18 cellular contexts compared by ENCODE assay signal in genomic region chr12:104598342-104599271, GRCh38.
A peak's percentile ranks its signal among the peaks of the same experiment; 100 is the strongest.
DNase-seq lines count a peak whose midpoint lies in the region; ATAC-seq and TF ChIP-seq lines count a peak whose summit lies in the region.
"Had no signal": no experiment of that assay in that cellular context is flagged by ENCODE, and none has a peak within 500 bp of the region (broad histone marks: within the 10 kb centered on the region; RNA-seq: fewer than 3 reads in every experiment).

No MANE protein-coding gene starts in this region.

- H3K79me1 ChIP-seq in neuronal stem cell (ENCODE audit: low read depth, low read length) = no peaks in the 10 kb centered on the region

- peak overlapping the region; percentile 25 for H3K23ac ChIP-seq in neuronal stem cell (ENCODE audit: low read depth, low read length, poor library complexity)

- no peak overlapping the region for H3K4me3 ChIP-seq in CD8-positive, alpha-beta memory T cell (ENCODE audit: low read length)
- H3K4me3 ChIP-seq in Jurkat, Clone E6-1 (ENCODE audit: low read length) = no peak overlapping the region
- H3K4me3 ChIP-seq in neuronal stem cell (ENCODE audit: low read length in 2 of 2) (no peak overlapping the region), ascending aorta (no peak overlapping the region), HAP-1 (no peak overlapping the region)
- H3K4me3 ChIP-seq: ovary, thoracic aorta had no signal

- H3K18ac ChIP-seq in neuronal stem cell (ENCODE audit: low read length) = no peak overlapping the region

- H3K27me3 ChIP-seq in CD8-positive, alpha-beta memory T cell (ENCODE audit: insufficient read depth, low read length, poor library complexity, severe bottlenecking) = no peaks in the 10 kb centered on the region
- H3K27me3 ChIP-seq in neuronal stem cell (ENCODE audit: control insufficient read depth in 3 of 3, insufficient read depth in 3 of 3, low read depth in 1 of 3, low read length in 3 of 3) (no peaks in the 10 kb centered on the region), ascending aorta (no peaks in the 10 kb centered on the region), HAP-1 (ENCODE audit: low read depth) (no peaks in the 10 kb centered on the region)
- no peaks in the 10 kb centered on the region for H3K27me3 ChIP-seq in CD4-positive, alpha-beta T cell (ENCODE audit: control insufficient read depth, insufficient read depth, low read length)
- H3K27me3 ChIP-seq: foreskin keratinocyte, ovary had no signal

- H3K14ac ChIP-seq in neuronal stem cell (ENCODE audit: low read length) = no peak overlapping the region

- POLR2A ChIA-PET in CD8-positive, alpha-beta memory T cell (lab: Charles Lee) = no interaction called here
- POLR2A ChIA-PET in CD4-positive, alpha-beta T cell (lab: Charles Lee) = no interaction called here

- no peak overlapping the region for H2BK15ac ChIP-seq in neuronal stem cell (ENCODE audit: low read length)

- DNase-seq in CD8-positive, alpha-beta memory T cell = no peak
- peak; percentile 75 for DNase-seq in Jurkat, Clone E6-1 (ENCODE audit: low read depth, low spot score)
- DNase-seq in activated T-helper 1 cell treated with anti-CD3 and anti-CD28 coated beads, Interleukin-12 subunit alpha, Interleukin-12 subunit beta, Interleukin-2, Interleukin-4 antibody, amounts not matched to agents 30 ng/mL and 10 ng/mL and 1 ng/mL, durations not matched to agents 14 hours and 24 hours and 36 hours (ENCODE audit: low spot score) = no peak
- no peak for DNase-seq in neuronal stem cell (ENCODE audit: low spot score)
- no peak for DNase-seq in CD4-positive, alpha-beta T cell
- no peak for DNase-seq in ascending aorta (ENCODE audit: low spot score in 2 of 2)
- no peak for DNase-seq in HAP-1 (ENCODE audit: low spot score in 2 of 2)
- DNase-seq: activated CD4-positive, alpha-beta T cell treated with anti-CD3 and anti-CD28 coated beads for 36 hours; activated CD8-positive, alpha-beta memory T cell treated with anti-CD3 and anti-CD28 coated beads, Interleukin-2, amount 50 U/mL, for 4 hours; activated naive CD4-positive, alpha-beta T cell; aorta; foreskin keratinocyte; NCI-H187 treated with DMSO at 0.1 percent for 48 hours; NCI-H524; ovary; SIG-M5 had no signal

- no peaks in the 10 kb centered on the region for H3K9me3 Mint-ChIP-seq in CD8-positive, alpha-beta memory T cell
- no peaks in the 10 kb centered on the region for H3K9me3 Mint-ChIP-seq in activated T-helper 1 cell treated with anti-CD3 and anti-CD28 coated beads, Interleukin-12 subunit alpha, Interleukin-12 subunit beta, Interleukin-2, Interleukin-4 antibody, amounts not matched to agents 30 ng/mL and 10 ng/mL and 1 ng/mL, durations not matched to agents 14 hours and 24 hours and 36 hours
- no peaks in the 10 kb centered on the region for H3K9me3 Mint-ChIP-seq in CD4-positive, alpha-beta T cell

- H3K36me3 ChIP-seq in CD8-positive, alpha-beta memory T cell (ENCODE audit: insufficient read depth, low read length) = no peaks in the 10 kb centered on the region
- H3K36me3 ChIP-seq in neuronal stem cell (replicated peaks in 1 of 2; ENCODE audit: control insufficient read depth in 2 of 2, insufficient read depth in 2 of 2, low read length in 2 of 2) = no peaks in the 10 kb centered on the region
- no peaks in the 10 kb centered on the region for H3K36me3 ChIP-seq in ascending aorta
- H3K36me3 ChIP-seq in HAP-1 (replicated peaks) = no peaks in the 10 kb centered on the region
- H3K36me3 ChIP-seq: ovary, thoracic aorta had no signal

- no peak overlapping the region for H4K8ac ChIP-seq in neuronal stem cell (ENCODE audit: low read depth, low read length)

- H3K4me1 ChIP-seq in CD8-positive, alpha-beta memory T cell (ENCODE audit: insufficient read depth, low read length) = peaks cover 16% of the 10 kb centered on the region
- peaks cover 6 to 28% of the 10 kb centered on the region in 2 donors for H3K4me1 ChIP-seq in neuronal stem cell (ENCODE audit: control insufficient read depth in 2 of 2, insufficient read depth in 1 of 2, low read depth in 1 of 2, low read length in 2 of 2)
- H3K4me1 ChIP-seq in ascending aorta = peaks cover 5 to 13% of the 10 kb centered on the region in 2 donors
- H3K4me1 ChIP-seq in HAP-1 = no peaks in the 10 kb centered on the region; the same call in 1 of the 2 replicates

- no peaks in the 10 kb centered on the region for H3K9me3 ChIP-seq in CD8-positive, alpha-beta memory T cell (ENCODE audit: low read length)
- H3K9me3 ChIP-seq in neuronal stem cell (replicated peaks in 1 of 2; ENCODE audit: control insufficient read depth in 2 of 2, insufficient read depth in 1 of 2, low read depth in 1 of 2, low read length in 2 of 2) = peaks cover 3 to 14% of the 10 kb centered on the region in 2 donors
- no peaks in the 10 kb centered on the region for H3K9me3 ChIP-seq in CD4-positive, alpha-beta T cell (ENCODE audit: control insufficient read depth, low read length)
- H3K9me3 ChIP-seq in ascending aorta = no peaks in the 10 kb centered on the region
- no peaks in the 10 kb centered on the region for H3K9me3 ChIP-seq in HAP-1
- H3K9me3 ChIP-seq: ovary, thoracic aorta had no signal

- ATAC-seq in CD4-positive, alpha-beta T cell (ENCODE audit: poor library complexity) = no peak
- ATAC-seq in HG03460 (IDR thresholded peaks at IDR 0.05; ENCODE audit: unreplicated experiment) = no peak
- ATAC-seq: activated CD4-positive, alpha-beta T cell treated with anti-CD3 and anti-CD28 coated beads for 36 hours; foreskin keratinocyte had no signal

- H3K4me2 ChIP-seq in neuronal stem cell (ENCODE audit: insufficient read depth, low read length, poor library complexity, severe bottlenecking) = no peak overlapping the region

- in situ Hi-C loops in HAP-1 (cut with MboI; ENCODE audit: low sequenced_read_pairs) = no loop called here

- intact Hi-C loops in activated T-helper 1 cell treated with anti-CD3 and anti-CD28 coated beads, Interleukin-12 subunit alpha, Interleukin-12 subunit beta, Interleukin-2, Interleukin-4 antibody, amounts not matched to agents 30 ng/mL and 10 ng/mL and 1 ng/mL, durations not matched to agents 14 hours and 24 hours and 36 hours (cut with micrococcal nuclease) = no loop called here
- intact Hi-C loops in CD4-positive, alpha-beta T cell (cut with DNase I, micrococcal nuclease) = no loop called here
- intact Hi-C loops in ascending aorta (cut with DNase I) = no loop called here

- no peak overlapping the region for H3K4me3 Mint-ChIP-seq in CD8-positive, alpha-beta memory T cell
- no peak overlapping the region for H3K4me3 Mint-ChIP-seq in activated T-helper 1 cell treated with anti-CD3 and anti-CD28 coated beads, Interleukin-12 subunit alpha, Interleukin-12 subunit beta, Interleukin-2, Interleukin-4 antibody, amounts not matched to agents 30 ng/mL and 10 ng/mL and 1 ng/mL, durations not matched to agents 14 hours and 24 hours and 36 hours
- H3K4me3 Mint-ChIP-seq in CD4-positive, alpha-beta T cell = no peak overlapping the region
- H3K4me3 Mint-ChIP-seq: activated CD4-positive, alpha-beta T cell treated with anti-CD3 and anti-CD28 coated beads for 36 hours had no signal

- H3K4ac ChIP-seq in neuronal stem cell (ENCODE audit: low read length) = no peak overlapping the region

- no peak overlapping the region for H2AFZ ChIP-seq in neuronal stem cell (ENCODE audit: low read length)

- WGBS in neuronal stem cell (ENCODE audit: extremely low coverage in 2 of 2, insufficient read length in 2 of 2, insufficient replicate concordance in 1 of 2), 2 donors = no CpG with 5 or more reads among the region's 15 CpGs

- H3K4me1 Mint-ChIP-seq in CD8-positive, alpha-beta memory T cell = peaks cover 61 to 98% (median 93%) of the 10 kb centered on the region in 3 donors
- peaks cover 77% of the 10 kb centered on the region for H3K4me1 Mint-ChIP-seq in activated T-helper 1 cell treated with anti-CD3 and anti-CD28 coated beads, Interleukin-12 subunit alpha, Interleukin-12 subunit beta, Interleukin-2, Interleukin-4 antibody, amounts not matched to agents 30 ng/mL and 10 ng/mL and 1 ng/mL, durations not matched to agents 14 hours and 24 hours and 36 hours (ENCODE audit: low read depth)
- H3K4me1 Mint-ChIP-seq in CD4-positive, alpha-beta T cell (ENCODE audit: low read depth) = peaks cover 65% of the 10 kb centered on the region

- H2BK12ac ChIP-seq in neuronal stem cell (ENCODE audit: low read length) = no peak overlapping the region

- H3K27ac ChIP-seq in CD8-positive, alpha-beta memory T cell (ENCODE audit: low read depth, low read length) = peak overlapping the region; percentile 40
- H3K27ac ChIP-seq in neuronal stem cell (replicated peaks; ENCODE audit: low read length) (no peak overlapping the region), ascending aorta (no peak overlapping the region)
- H3K27ac ChIP-seq in CD4-positive, alpha-beta T cell (ENCODE audit: low read depth, low read length) = no peak overlapping the region
- H3K27ac ChIP-seq: foreskin keratinocyte, ovary, thoracic aorta had no signal

- H3K27me3 Mint-ChIP-seq in CD8-positive, alpha-beta memory T cell = no peaks in the 10 kb centered on the region
- H3K27me3 Mint-ChIP-seq in activated T-helper 1 cell treated with anti-CD3 and anti-CD28 coated beads, Interleukin-12 subunit alpha, Interleukin-12 subunit beta, Interleukin-2, Interleukin-4 antibody, amounts not matched to agents 30 ng/mL and 10 ng/mL and 1 ng/mL, durations not matched to agents 14 hours and 24 hours and 36 hours (ENCODE audit: insufficient read depth) = no peaks in the 10 kb centered on the region
- H3K27me3 Mint-ChIP-seq in CD4-positive, alpha-beta T cell = no peaks in the 10 kb centered on the region
- H3K27me3 Mint-ChIP-seq: activated CD4-positive, alpha-beta T cell treated with anti-CD3 and anti-CD28 coated beads for 36 hours had no signal

- no peak for TF ChIP-seq CTCF in CD4-positive, alpha-beta T cell (IDR thresholded peaks at IDR 0.05)
- TF ChIP-seq CTCF in ascending aorta (IDR thresholded peaks at IDR 0.05) = no peak

- no peak overlapping the region for H2BK120ac ChIP-seq in neuronal stem cell (ENCODE audit: low read depth, low read length)

- H3K27ac Mint-ChIP-seq in CD8-positive, alpha-beta memory T cell = peak overlapping the region in 4 of 8 donors; percentile 2 to 68 (median 36)
- H3K27ac Mint-ChIP-seq in activated T-helper 1 cell treated with anti-CD3 and anti-CD28 coated beads, Interleukin-12 subunit alpha, Interleukin-12 subunit beta, Interleukin-2, Interleukin-4 antibody, amounts not matched to agents 30 ng/mL and 10 ng/mL and 1 ng/mL, durations not matched to agents 14 hours and 24 hours and 36 hours = peak overlapping the region; percentile 63
- H3K27ac Mint-ChIP-seq in CD4-positive, alpha-beta T cell = no peak overlapping the region
- H3K27ac Mint-ChIP-seq: activated CD4-positive, alpha-beta T cell treated with anti-CD3 and anti-CD28 coated beads for 36 hours had no signal

- peaks cover 0 to 24% (median 3%) of the 10 kb centered on the region in 3 donors for H3K36me3 Mint-ChIP-seq in CD8-positive, alpha-beta memory T cell
- H3K36me3 Mint-ChIP-seq in activated T-helper 1 cell treated with anti-CD3 and anti-CD28 coated beads, Interleukin-12 subunit alpha, Interleukin-12 subunit beta, Interleukin-2, Interleukin-4 antibody, amounts not matched to agents 30 ng/mL and 10 ng/mL and 1 ng/mL, durations not matched to agents 14 hours and 24 hours and 36 hours (ENCODE audit: low read depth) = peaks cover 18% of the 10 kb centered on the region
- H3K36me3 Mint-ChIP-seq in CD4-positive, alpha-beta T cell (ENCODE audit: low read depth) = peaks cover 22% of the 10 kb centered on the region

- H3K9ac ChIP-seq in neuronal stem cell (ENCODE audit: low read depth, low read length, poor library complexity) = no peak overlapping the region

- H2AK5ac ChIP-seq in neuronal stem cell (ENCODE audit: low read depth, low read length) = no peak overlapping the region

- CTCF ChIA-PET in CD8-positive, alpha-beta memory T cell (lab: Charles Lee) = no interaction called here
- CTCF ChIA-PET in CD4-positive, alpha-beta T cell (lab: Charles Lee) = no interaction called here

- no peak overlapping the region for H2BK5ac ChIP-seq in neuronal stem cell (ENCODE audit: low read length)

- H4K91ac ChIP-seq in neuronal stem cell (ENCODE audit: low read depth, low read length, poor library complexity) = no peak overlapping the region
